27 cellular contexts compared by ENCODE assay signal in genomic region chr11:82003024-82003423, GRCh38.
"Had no signal": no experiment of that assay in that cellular context is flagged by ENCODE, and none has a peak within 500 bp of the region (broad histone marks: within the 10 kb centered on the region; RNA-seq: fewer than 3 reads in every experiment).

No MANE protein-coding gene starts in this region.

- H3K9me3 Mint-ChIP-seq: activated CD8-positive, alpha-beta T cell treated with anti-CD3 and anti-CD28 coated beads for 36 hours; activated T-cell treated with anti-CD3 and anti-CD28 coated beads, Interleukin-2, amount 50 U/mL, for 72 hours; brain; central memory CD8-positive, alpha-beta T cell; effector memory CD8-positive, alpha-beta T cell had no signal

- ATAC-seq: effector memory CD8-positive, alpha-beta T cell; gastroesophageal sphincter; heart right ventricle had no signal

- DNase-seq: activated CD4-positive, alpha-beta T cell treated with anti-CD3 and anti-CD28 coated beads, Interleukin-2, amount 50 U/mL, for 1 hour; activated CD4-positive, CD25-positive, alpha-beta regulatory T cell; activated CD4-positive, CD25-positive, alpha-beta regulatory T cell treated with anti-CD3 and anti-CD28 coated beads, Interleukin-2, amount 50 U/mL, for 72 hours; activated CD8-positive, alpha-beta memory T cell treated with anti-CD3 and anti-CD28 coated beads for 24 hours; activated gamma-delta T cell; activated naive CD4-positive, alpha-beta T cell treated with anti-CD3 and anti-CD28 coated beads, Interleukin-2, amount 50 U/mL, for 16 hours; activated naive CD4-positive, alpha-beta T cell treated with Interleukin-2 at 50 U/mL for 16 hours; activated T-cell treated with anti-CD3 and anti-CD28 coated beads, Interleukin-2, amount 50 U/mL, for 1 hour; amniotic stem cell; anterior cingulate cortex; dorsolateral prefrontal cortex; effector CD4-positive, alpha-beta T cell; effector memory CD8-positive, alpha-beta T cell; esophagus squamous epithelium; foreskin melanocyte; heart right ventricle; T-helper 2 cell had no signal

- H3K36me3 Mint-ChIP-seq: activated naive CD8-positive, alpha-beta T cell; brain had no signal

- H3K4me1 Mint-ChIP-seq: brain; central memory CD8-positive, alpha-beta T cell had no signal

- H3K36me3 ChIP-seq: esophagus squamous epithelium, gastroesophageal sphincter, heart right ventricle had no signal

- H3K27ac Mint-ChIP-seq: activated CD8-positive, alpha-beta T cell treated with anti-CD3 and anti-CD28 coated beads for 36 hours; activated naive CD8-positive, alpha-beta T cell; brain; dendritic cell treated with granulocyte-macrophage colony-stimulating factor and Interleukin-4, amounts not matched to agents 40 ng/mL and 50 ng/mL, for 4 days; effector memory CD8-positive, alpha-beta T cell had no signal

- H3K4me3 ChIP-seq: coronary artery, dorsolateral prefrontal cortex, esophagus squamous epithelium, gastroesophageal sphincter, heart right ventricle, hepatocyte had no signal

- H3K27me3 Mint-ChIP-seq: activated CD4-positive, alpha-beta T cell treated with anti-CD3 and anti-CD28 coated beads for 36 hours; activated CD8-positive, alpha-beta T cell treated with anti-CD3 and anti-CD28 coated beads for 36 hours; activated naive CD8-positive, alpha-beta T cell; brain; central memory CD8-positive, alpha-beta T cell; dendritic cell treated with granulocyte-macrophage colony-stimulating factor and Interleukin-4, amounts not matched to agents 40 ng/mL and 50 ng/mL, for 4 days had no signal

- H3K4me3 Mint-ChIP-seq: activated CD4-positive, alpha-beta T cell treated with anti-CD3 and anti-CD28 coated beads for 36 hours; activated CD8-positive, alpha-beta T cell treated with anti-CD3 and anti-CD28 coated beads for 36 hours; activated naive CD8-positive, alpha-beta T cell; brain; central memory CD8-positive, alpha-beta T cell; dendritic cell treated with granulocyte-macrophage colony-stimulating factor and Interleukin-4, amounts not matched to agents 40 ng/mL and 50 ng/mL, for 4 days; effector memory CD8-positive, alpha-beta T cell had no signal

- H3K27ac ChIP-seq: coronary artery, dorsolateral prefrontal cortex, esophagus squamous epithelium, gastroesophageal sphincter, heart right ventricle, hepatocyte had no signal

- H3K27me3 ChIP-seq: esophagus squamous epithelium, gastroesophageal sphincter, heart right ventricle, hepatocyte had no signal
